In genomic region chr2:213789940-213790339, GRCh38 we compare ENCODE assay signal across 27 cellular contexts.
"Had no signal": no experiment of that assay in that cellular context is flagged by ENCODE, and none has a peak within 500 bp of the region (broad histone marks: within the 10 kb centered on the region; RNA-seq: fewer than 3 reads in every experiment).

No MANE protein-coding gene starts in this region.

- H3K9me3 ChIP-seq: stomach, suprapubic skin, testis, thoracic aorta, thyroid gland, tibial artery, tibial nerve, transverse colon, upper lobe of left lung, upper lobe of right lung, uterus, vagina had no signal

- ATAC-seq: stimulated activated effector memory CD8-positive, alpha-beta T cell treated with anti-CD3 and anti-CD28 coated beads, Interleukin-12 subunit alpha, Interleukin-12 subunit beta, amount 100 ng/mL, for 72 hours; stimulated activated memory B cell treated with anti-CD40 and anti-IgM and Interleukin-4, amounts not matched to agents 10 μg/mL and 1 μg/mL and 100 μg/mL, for 72 hours; stimulated activated naive B cell treated with anti-CD40 and anti-IgM and Interleukin-4, amounts not matched to agents 10 μg/mL and 1 μg/mL and 100 μg/mL, for 72 hours; stimulated activated naive CD8-positive, alpha-beta T cell treated with anti-CD3 and anti-CD28 coated beads, Interleukin-15, amount 100 ng/mL, for 72 hours; stimulated activated naive CD8-positive, alpha-beta T cell treated with anti-CD3 and anti-CD28 coated beads, Interleukin-15, Interleukin-2, amounts not matched to agents 100 U/mL and 50 U/mL, for 24 hours; upper lobe of right lung had no signal

- H3K27ac ChIP-seq: stomach, suprapubic skin, testis, thoracic aorta, thyroid gland, tibial artery, tibial nerve, transverse colon, upper lobe of left lung, upper lobe of right lung, uterus, vagina had no signal

- FAIRE-seq: urothelium cell line had no signal

- H3K36me3 ChIP-seq: stomach, suprapubic skin, thoracic aorta, thyroid gland, tibial artery, tibial nerve, transverse colon, upper lobe of left lung, upper lobe of right lung, uterus, vagina had no signal

- H3K4me1 ChIP-seq: stomach, suprapubic skin, testis, thyroid gland, tibial artery, tibial nerve, transverse colon, upper lobe of left lung, upper lobe of right lung, uterus, vagina had no signal

- H3K27me3 ChIP-seq: stomach, suprapubic skin, testis, thyroid gland, tibial artery, tibial nerve, transverse colon, upper lobe of left lung, upper lobe of right lung, uterus, vagina had no signal

- DNase-seq: stimulated activated CD4-positive, alpha-beta T cell treated with anti-CD3 and anti-CD28 coated beads, Interleukin-2, amount 100 ng/mL, for 48 hours; stimulated activated CD4-positive, alpha-beta T cell treated with anti-CD3 and anti-CD28 coated beads, Interleukin-4, amount 100 ng/mL, for 1 hour; stimulated activated CD4-positive, alpha-beta T cell treated with anti-CD3 and anti-CD28 coated beads, Interleukin-4, amount 100 ng/mL, for 24 hours; stimulated activated CD4-positive, alpha-beta T cell treated with anti-CD3 and anti-CD28 coated beads, Interleukin-4, amount 100 ng/mL, for 4 hours; stimulated activated CD8-positive, alpha-beta memory T cell treated with anti-CD3 and anti-CD28 coated beads, Interleukin-4, amount 100 ng/mL, for 48 hours; stimulated activated naive B cell treated with anti-CD40 and anti-IgM and Interleukin-4, amounts not matched to agents 10 μg/mL and 1 μg/mL and 100 μg/mL, for 72 hours; stimulated activated naive CD4-positive, alpha-beta T cell; stimulated activated naive CD4-positive, alpha-beta T cell treated with Interleukin-2 at 50 U/mL for 16 hours; stimulated activated naive CD8-positive, alpha-beta T cell treated with anti-CD3 and anti-CD28 coated beads, Interleukin-15, amount 100 ng/mL, for 72 hours; stimulated activated naive CD8-positive, alpha-beta T cell treated with anti-CD3 and anti-CD28 coated beads, Interleukin-15, Interleukin-2, amounts not matched to agents 100 U/mL and 50 U/mL, for 24 hours; stomach; substantia nigra; testis; thyroid gland; tibial artery; transverse colon; trophoblast cell; upper lobe of left lung; upper lobe of right lung; uterus had no signal

- H3K4me3 ChIP-seq: stomach, suprapubic skin, testis, thoracic aorta, thyroid gland, tibial artery, tibial nerve, transverse colon, upper lobe of left lung, upper lobe of right lung, uterus, vagina had no signal
